In the genomic region with DNA sequence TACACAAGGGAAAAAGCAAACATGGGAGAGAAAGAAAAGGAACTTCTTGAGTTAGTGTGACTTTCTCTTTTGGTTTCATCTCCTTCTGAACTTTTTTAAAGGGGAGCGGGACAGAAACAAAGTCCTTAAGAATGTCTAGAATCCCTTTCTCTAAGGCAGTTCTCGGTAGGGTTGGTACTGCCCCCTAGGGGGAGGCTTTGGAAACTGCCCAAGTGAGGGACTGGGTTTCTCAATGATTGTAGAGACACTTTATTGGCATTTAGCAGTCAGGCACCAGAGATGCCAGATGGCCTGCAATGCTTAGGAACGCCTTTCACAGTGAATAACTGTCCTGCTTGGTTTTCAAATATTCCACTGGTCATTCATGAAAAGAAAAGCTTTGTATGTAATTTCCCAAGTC, we compare ENCODE assay signal across 8 cellular contexts.
DNase-seq lines count a peak whose midpoint lies in the region; ATAC-seq and TF ChIP-seq lines count a peak whose summit lies in the region.

No MANE protein-coding gene starts in this region.

- DNase-seq in CD1c-positive myeloid dendritic cell (ENCODE audit: extremely low spot score) (peak; percentile 3), UCSD-AML1 (lab: John Stamatoyannopoulos, UW; ENCODE audit: unreplicated experiment) (peak; percentile 21), right lobe of liver (peak in 2 of 3 donors; percentile 29 to 51), psoas muscle (no peak), dedifferentiated amniotic fluid mesenchymal stem cell (ENCODE audit: extremely low spot score) (no peak), RKO (ENCODE audit: low spot score) (no peak)

- ATAC-seq in GM18505 (IDR thresholded peaks at IDR 0.05; ENCODE audit: unreplicated experiment) = peak; percentile 76
- peak; percentile 54 for ATAC-seq in HG03575 (IDR thresholded peaks at IDR 0.05; ENCODE audit: extremely low read depth, insufficient number of reproducible peaks, low FRiP score, unreplicated experiment)
- peak; percentile 64 to 88 (median 72) for ATAC-seq in right lobe of liver
- ATAC-seq in psoas muscle = no peak

- peak; percentile 32 to 54 (median 40) for TF ChIP-seq CTCF in right lobe of liver (IDR thresholded peaks at IDR 0.05)
- TF ChIP-seq CTCF in psoas muscle (IDR thresholded peaks at IDR 0.05) = no peak

- H3K27me3 ChIP-seq in right lobe of liver = no peaks in the 10 kb centered on the region
- no peaks in the 10 kb centered on the region for H3K27me3 ChIP-seq in psoas muscle (ENCODE audit: insufficient read depth in 3 of 3, low read length in 2 of 3)

- peaks cover 0 to 19% (median 0%) of the 10 kb centered on the region in 4 donors for H3K4me1 ChIP-seq in right lobe of liver
- peaks cover 5% of the 10 kb centered on the region for H3K4me1 ChIP-seq in psoas muscle

- H3K27ac ChIP-seq in right lobe of liver = no peak overlapping the region
- H3K27ac ChIP-seq in psoas muscle = no peak overlapping the region

- intact Hi-C loops in right lobe of liver (cut with DNase I) = no loop called here
- intact Hi-C loops in psoas muscle (cut with DNase I) = no loop called here

- H3K36me3 ChIP-seq in right lobe of liver (no peaks in the 10 kb centered on the region), psoas muscle (ENCODE audit: insufficient read depth in 1 of 2, low read depth in 1 of 2) (no peaks in the 10 kb centered on the region)

- WGBS in right lobe of liver (ENCODE audit: insufficient coverage, low coverage, low lambda C conversion rate, missing lambda C conversion rate) = 32% methylated on average over 3 of the region's 3 CpGs
- WGBS in psoas muscle, 3 donors = 21 to 32% (median 29%) methylated on average over 3 of the region's 3 CpGs

- H3K9me3 ChIP-seq in right lobe of liver (no peaks in the 10 kb centered on the region), psoas muscle (no peaks in the 10 kb centered on the region)

- H3K4me3 ChIP-seq in right lobe of liver = no peak overlapping the region
- H3K4me3 ChIP-seq in psoas muscle = no peak overlapping the region

- TF ChIP-seq POLR2A in GM18505 (IDR thresholded peaks at IDR 0.05; ENCODE audit: borderline replicate concordance, extremely low read depth, insufficient read depth, insufficient read length) (no peak), right lobe of liver (IDR thresholded peaks at IDR 0.05) (no peak)

Comparison
In these comparisons a context has a peak if more than half of its experiments do, and no peak if none do; other contexts are left out.
1. DNase-seq: peak in CD1c-positive myeloid dendritic cell (single experiment), UCSD-AML1 (single experiment) and right lobe of liver (2 of 3); none in psoas muscle (0 of 2), dedifferentiated amniotic fluid mesenchymal stem cell (single experiment) and RKO (single experiment).
2. ATAC-seq: peak in GM18505 (single experiment), HG03575 (single experiment) and right lobe of liver (4 of 4); none in psoas muscle (0 of 4).